ENCODE assay signal across 1 cellular context in genomic region chr5:15598294-15598902, GRCh38.
TF ChIP-seq lines count a peak whose summit lies in the region.

No MANE protein-coding gene starts in this region.

TF ChIP-seq in SK-N-SH treated with all-trans-retinoic acid at 6 μM for 48 hours, 23 proteins besides CTCF, POLR2A, EP300 and RAD21 (continued from another document):
- no peak for TF ChIP-seq ZFP3 (CRISPR knock-in tag; IDR thresholded peaks at IDR 0.05)
- no peak for TF ChIP-seq TOX (CRISPR knock-in tag; IDR thresholded peaks at IDR 0.05; ENCODE audit: borderline replicate concordance)
- no peak for TF ChIP-seq RARB (CRISPR knock-in tag; IDR thresholded peaks at IDR 0.05)
- TF ChIP-seq ZC3H10 (CRISPR knock-in tag; IDR thresholded peaks at IDR 0.05) = no peak
TF ChIP-seq in SK-N-SH treated with all-trans-retinoic acid at 6 μM for 48 hours: peak in this region for 0.
